ENCODE assay signal across 1 cellular context in genomic region chr15:64046347-64047153, GRCh38.
A peak's percentile ranks its signal among the peaks of the same experiment; 100 is the strongest.
TF ChIP-seq lines count a peak whose summit lies in the region.

Gene DAPK2, minus strand, starts transcription at chr15:64046485. Its CDS starts 6,224 bp downstream, at chr15:64040261.

TF ChIP-seq in K562, 482 proteins besides CTCF, POLR2A, EP300 and RAD21 (continued from another document):
- TF ChIP-seq ZBTB40 (IDR thresholded peaks at IDR 0.05) (0 out of 2 replicates have a peak, but pooled peaks have one; percentile 25), ZBTB40 (CRISPR knock-in tag; IDR thresholded peaks at IDR 0.05) (no peak), MEF2D (tag; conservative IDR thresholded peaks at IDR 0.05; ENCODE audit: low read depth) (no peak), CBFB (CRISPR knock-in tag; IDR thresholded peaks at IDR 0.05) (no peak), HMG20A (CRISPR knock-in tag; conservative IDR thresholded peaks at IDR 0.05) (no peak), HDGF (IDR thresholded peaks at IDR 0.05) (no peak), RFX5 (IDR thresholded peaks at IDR 0.05; ENCODE audit: low read depth, low read length) (no peak), TCF7L2 (IDR thresholded peaks at IDR 0.05; ENCODE audit: low read depth, low read length) (no peak), BCLAF1 (IDR thresholded peaks at IDR 0.05; ENCODE audit: borderline replicate concordance in 1 of 2, control insufficient read depth in 1 of 2, low read depth in 2 of 2, low read length in 1 of 2) (no peak), TBP (optimal IDR thresholded peaks at IDR 0.05; ENCODE audit: low read depth, low read length) (peak; percentile 26)
TF ChIP-seq in K562: peak in this region for 43.
